8 cellular contexts compared by ENCODE assay signal in genomic region chr10:30583778-30584415, GRCh38. TPM values are rescaled to one million over a fixed set of nuclear protein-coding genes. Genes with fewer than 3 reads are reported as not detected.
DNase-seq lines count a peak whose midpoint lies in the region; ATAC-seq and TF ChIP-seq lines count a peak whose summit lies in the region.

No MANE protein-coding gene starts in this region.

- H3K4me1 ChIP-seq in BLaER1, result peaks cover 30% of the 10 kb centered on the region
- H3K4me1 ChIP-seq in prostate gland (replicated peaks), result no peaks in the 10 kb centered on the region

- DNase-seq in glomerular endothelial cell (ENCODE audit: extremely low read depth, low read depth, low spot score) (peak; percentile 83), prostate gland (ENCODE audit: low spot score) (peak; percentile 86), NCI-H2171 (lab: John Stamatoyannopoulos, UW) (no peak), islet precursor cell (no peak)

- no peaks in the 10 kb centered on the region for H4K20me1 ChIP-seq in BLaER1

- peak overlapping the region; percentile 72 for H3K4me2 ChIP-seq in BLaER1

- no peaks in the 10 kb centered on the region for H3K27me3 ChIP-seq in BLaER1
- H3K27me3 ChIP-seq in prostate gland (replicated peaks; ENCODE audit: insufficient read depth), result no peaks in the 10 kb centered on the region

- 20% methylated on average over 15 of the region's 15 CpGs for WGBS in prostate gland

- no peak for TF ChIP-seq POLR2A in prostate gland (IDR thresholded peaks at IDR 0.05)

- no peak overlapping the region for H3K4me3 ChIP-seq in BLaER1
- peak overlapping the region; percentile 18 to 25 for H3K4me3 ChIP-seq in prostate gland

- no peaks in the 10 kb centered on the region for H3K9me3 ChIP-seq in BLaER1
- H3K9me3 ChIP-seq in prostate gland, result no peaks in the 10 kb centered on the region

- 0 out of 2 replicates have a peak overlapping the region, but pooled peaks have one; percentile 0 for H3K9ac ChIP-seq in BLaER1

- ATAC-seq in GM18909 (IDR thresholded peaks at IDR 0.05; ENCODE audit: poor library complexity, unreplicated experiment) (peak; percentile 57), HG03571 (IDR thresholded peaks at IDR 0.05; ENCODE audit: unreplicated experiment) (peak; percentile 39)

- H3K36me3 ChIP-seq in BLaER1, result no peaks in the 10 kb centered on the region
- no peaks in the 10 kb centered on the region for H3K36me3 ChIP-seq in prostate gland

- H3K27ac ChIP-seq in BLaER1 (peak overlapping the region; percentile 57; the same call in 1 of the 2 replicates), VCaP (peak overlapping the region; percentile 93), prostate gland (peak overlapping the region; percentile 82 to 83)

- TF ChIP-seq CTCF in VCaP (conservative IDR thresholded peaks at IDR 0.05) (no peak), prostate gland (IDR thresholded peaks at IDR 0.05) (peak in 1 of 4 experiments; percentile 4)

- intact Hi-C loops in prostate gland (cut with DNase I), result no loop called here

RNA-seq across cellular contexts. Expression of gene LYZL2, which starts 45.7 kb away (rescaled TPM):
- total RNA-seq in glomerular endothelial cell, result not detected in 2 replicates
- total RNA-seq in prostate gland, result 1 to 10 TPM in 1 of 2 donors, not detected in 1; 3.3 TPM

Comparison
In these comparisons a context has a peak if more than half of its experiments do, and no peak if none do; other contexts are left out.
1. DNase-seq: peak in glomerular endothelial cell (single experiment) and prostate gland (single experiment); none in NCI-H2171 (single experiment) and islet precursor cell (single experiment).
2. Peak in every context shown above with its lines, with median percentiles within 50 percentile points of each other: H3K27ac ChIP-seq.